Comparison of ENCODE assay signal across 17 cellular contexts in the genomic region with DNA sequence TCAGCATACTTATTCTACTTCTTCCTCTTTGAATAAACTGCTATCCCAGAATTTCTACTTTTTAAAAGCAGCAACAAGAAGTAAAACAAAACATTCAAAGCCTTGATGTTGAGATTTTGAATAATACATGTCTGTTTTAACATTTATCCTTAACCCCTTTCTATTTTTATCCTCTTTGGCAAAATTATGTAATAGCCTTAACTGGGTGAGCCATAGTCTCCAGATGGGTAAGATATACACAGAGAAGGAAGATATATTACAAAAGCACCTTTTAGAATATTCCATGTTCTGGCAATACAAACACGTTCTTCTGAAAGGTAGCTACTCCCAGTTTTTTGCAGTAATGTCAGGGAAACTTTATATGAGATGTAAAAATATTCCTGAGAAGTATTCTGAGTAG.
A peak's percentile ranks its signal among the peaks of the same experiment; 100 is the strongest.
DNase-seq lines count a peak whose midpoint lies in the region; ATAC-seq and TF ChIP-seq lines count a peak whose summit lies in the region.
"Had no signal": no experiment of that assay in that cellular context is flagged by ENCODE, and none has a peak within 500 bp of the region (broad histone marks: within the 10 kb centered on the region; RNA-seq: fewer than 3 reads in every experiment).

No MANE protein-coding gene starts in this region.

- no peak for DNase-seq in GM23338 (ENCODE audit: low spot score)
- no peak for DNase-seq in thoracic aorta (ENCODE audit: low spot score)
- no peak for DNase-seq in ureter (ENCODE audit: low spot score)
- no peak for DNase-seq in NCI-H1105 (lab: John Stamatoyannopoulos, UW)
- DNase-seq in aorta = no peak
- DNase-seq: activated CD4-positive, alpha-beta T cell treated with anti-CD3 and anti-CD28 coated beads, Interleukin-2, amount 50 U/mL, for 1 hour; activated T-cell treated with anti-CD3 and anti-CD28 coated beads, Interleukin-2, amount 50 U/mL, for 24 hours; adrenal gland; glutamatergic neuron; KG1; NCI-H1436 treated with DMSO at 0.1 percent for 48 hours; NCI-H446 treated with DMSO at 0.1 percent for 48 hours; posterior cingulate gyrus; SIG-M5; stimulated activated CD4-positive, alpha-beta T cell treated with anti-CD3 and anti-CD28 coated beads, Interleukin-1b, Interleukin-23, amount 100 ng/mL, for 48 hours had no signal

- H3K36me3 ChIP-seq in GM23338 (ENCODE audit: insufficient read depth) (no peaks in the 10 kb centered on the region), muscle layer of duodenum (ENCODE audit: control insufficient read depth in 1 of 2, insufficient read depth in 2 of 2, low read length in 2 of 2) (peaks cover 0 to 6% of the 10 kb centered on the region in 2 donors), thoracic aorta (no peaks in the 10 kb centered on the region), aorta (ENCODE audit: control insufficient read depth in 1 of 2, insufficient read depth in 2 of 2, low read length in 1 of 2) (no peaks in the 10 kb centered on the region)
- H3K36me3 ChIP-seq: adrenal gland had no signal

- no peak overlapping the region for H3K27ac Mint-ChIP-seq in GM23338
- peak overlapping the region; percentile 73 for H3K27ac Mint-ChIP-seq in activated T-helper 17 cell treated with anti-CD3 and anti-CD28 coated beads, Interleukin-2, amount 50 U/mL, for 72 hours

- peak overlapping the region; percentile 4; the same call in 1 of the 2 replicates for H3K4me2 ChIP-seq in GM23338

- H3K4me1 Mint-ChIP-seq in GM23338 = peaks cover 33% of the 10 kb centered on the region
- H3K4me1 Mint-ChIP-seq in activated T-helper 17 cell treated with anti-CD3 and anti-CD28 coated beads, Interleukin-2, amount 50 U/mL, for 72 hours = peaks cover 18% of the 10 kb centered on the region

- H3K4me3 Mint-ChIP-seq in GM23338 = no peak overlapping the region
- no peak overlapping the region for H3K4me3 Mint-ChIP-seq in activated T-helper 17 cell treated with anti-CD3 and anti-CD28 coated beads, Interleukin-2, amount 50 U/mL, for 72 hours
- H3K4me3 Mint-ChIP-seq: activated T-cell treated with anti-CD3 and anti-CD28 coated beads, Interleukin-2, amount 50 U/mL, for 24 hours had no signal

- no peak overlapping the region for H2AFZ ChIP-seq in GM23338

- H3K27ac ChIP-seq in GM23338 (ENCODE audit: low read depth) (peak overlapping the region; percentile 21; the same call in 1 of the 2 replicates), muscle layer of duodenum (ENCODE audit: low read length) (peak overlapping the region; percentile 21), thoracic aorta (peak overlapping the region; percentile 33 to 38), aorta (ENCODE audit: low read depth in 1 of 2, low read length in 2 of 2) (no peak overlapping the region)
- H3K27ac ChIP-seq: adrenal gland had no signal

- H3K27me3 ChIP-seq in GM23338 (ENCODE audit: insufficient read depth) (no peaks in the 10 kb centered on the region), muscle layer of duodenum (ENCODE audit: low read depth, low read length) (no peaks in the 10 kb centered on the region), thoracic aorta (replicated peaks; ENCODE audit: insufficient read depth) (no peaks in the 10 kb centered on the region), aorta (ENCODE audit: control insufficient read depth in 1 of 2, insufficient read depth in 2 of 2, low read length in 1 of 2) (no peaks in the 10 kb centered on the region)
- H3K27me3 ChIP-seq: adrenal gland had no signal

- H3K9me3 Mint-ChIP-seq in GM23338 = no peaks in the 10 kb centered on the region; the same call in 2 of the 3 replicates
- H3K9me3 Mint-ChIP-seq in activated T-helper 17 cell treated with anti-CD3 and anti-CD28 coated beads, Interleukin-2, amount 50 U/mL, for 72 hours = no peaks in the 10 kb centered on the region
- H3K9me3 Mint-ChIP-seq: activated T-cell treated with anti-CD3 and anti-CD28 coated beads, Interleukin-2, amount 50 U/mL, for 24 hours had no signal

- peaks cover 28% of the 10 kb centered on the region for H3K79me2 ChIP-seq in GM23338 (replicated peaks; ENCODE audit: insufficient read depth)

- H3K9me2 ChIP-seq in GM23338 (ENCODE audit: insufficient read depth) = no peaks in the 10 kb centered on the region

- no peaks in the 10 kb centered on the region for H3K27me3 Mint-ChIP-seq in GM23338 (ENCODE audit: insufficient read depth, low read depth, poor library complexity)
- H3K27me3 Mint-ChIP-seq in activated T-helper 17 cell treated with anti-CD3 and anti-CD28 coated beads, Interleukin-2, amount 50 U/mL, for 72 hours = no peaks in the 10 kb centered on the region
- H3K27me3 Mint-ChIP-seq: activated T-cell treated with anti-CD3 and anti-CD28 coated beads, Interleukin-2, amount 50 U/mL, for 24 hours had no signal

- TF ChIP-seq CTCF in GM23338 (conservative IDR thresholded peaks at IDR 0.05; ENCODE audit: low read depth in 2 of 2) (no peak), thoracic aorta (IDR thresholded peaks at IDR 0.05) (no peak)

- H4K20me1 ChIP-seq in GM23338 (replicated peaks; ENCODE audit: insufficient read depth) = no peaks in the 10 kb centered on the region

- H3K4me3 ChIP-seq in GM23338 (no peak overlapping the region), muscle layer of duodenum (ENCODE audit: low read depth in 1 of 2, low read length in 2 of 2) (no peak overlapping the region), thoracic aorta (no peak overlapping the region), aorta (ENCODE audit: low read length in 2 of 2) (no peak overlapping the region)
- H3K4me3 ChIP-seq: adrenal gland had no signal

- no peaks in the 10 kb centered on the region for H3F3A ChIP-seq in GM23338 (replicated peaks; ENCODE audit: low read depth)

- ATAC-seq in GM23338 = no peak
- ATAC-seq in activated T-helper 17 cell treated with anti-CD3 and anti-CD28 coated beads, Interleukin-2, amount 50 U/mL, for 72 hours (replicated peaks) = no peak
- no peak for ATAC-seq in thoracic aorta (ENCODE audit: insufficient number of reproducible peaks, low FRiP score, low read depth)
- ATAC-seq in aorta (ENCODE audit: low FRiP score) = no peak

- H3K4me1 ChIP-seq in GM23338 (ENCODE audit: insufficient read depth) (peaks cover 34% of the 10 kb centered on the region), muscle layer of duodenum (ENCODE audit: control insufficient read depth in 1 of 2, insufficient read depth in 2 of 2, low read length in 2 of 2) (peaks cover 0 to 42% of the 10 kb centered on the region in 2 donors), thoracic aorta (ENCODE audit: control insufficient read depth in 1 of 2, low read depth in 2 of 2) (peaks cover 62 to 90% of the 10 kb centered on the region in 2 donors), aorta (ENCODE audit: control insufficient read depth in 1 of 2, insufficient read depth in 2 of 2, low read length in 2 of 2) (peaks cover 9 to 10% of the 10 kb centered on the region in 2 donors)

- peaks cover 9% of the 10 kb centered on the region; the same call in 2 of the 3 replicates for H3K36me3 Mint-ChIP-seq in GM23338 (ENCODE audit: low read depth)
- peaks cover 95% of the 10 kb centered on the region for H3K36me3 Mint-ChIP-seq in activated T-helper 17 cell treated with anti-CD3 and anti-CD28 coated beads, Interleukin-2, amount 50 U/mL, for 72 hours (ENCODE audit: low read depth)

- 10 to 16% methylated on average over 1 of the region's 1 CpG for WGBS in aorta, 2 donors

- H3K9me3 ChIP-seq in muscle layer of duodenum (ENCODE audit: control insufficient read depth in 1 of 2, low read length in 2 of 2) (no peaks in the 10 kb centered on the region), thoracic aorta (no peaks in the 10 kb centered on the region), aorta (ENCODE audit: control insufficient read depth, low read length) (no peaks in the 10 kb centered on the region)
- H3K9me3 ChIP-seq: adrenal gland had no signal

- intact Hi-C loops in aorta (cut with DNase I) = no loop called here

TF ChIP-seq in GM23338, 12 proteins besides CTCF, POLR2A, EP300 and RAD21:
- TF ChIP-seq POLR2AphosphoS5 (IDR thresholded peaks at IDR 0.05; ENCODE audit: low read depth) (no peak), ZNF331 (CRISPR knock-in tag; IDR thresholded peaks at IDR 0.05; ENCODE audit: low read depth) (no peak)
TF ChIP-seq in GM23338: peak in this region for 0.

Comparison
In these comparisons a context has a peak if more than half of its experiments do, and no peak if none do; other contexts are left out.
1. H3K27ac ChIP-seq: peak in GM23338 (single experiment), muscle layer of duodenum (single experiment) and thoracic aorta (2 of 2); none in aorta (0 of 2).